8 cellular contexts compared by ENCODE assay signal in genomic region chr1:15027515-15027948, GRCh38.
A peak's percentile ranks its signal among the peaks of the same experiment; 100 is the strongest.
DNase-seq lines count a peak whose midpoint lies in the region; ATAC-seq and TF ChIP-seq lines count a peak whose summit lies in the region.

No MANE protein-coding gene starts in this region.

- peak; percentile 63 for DNase-seq in COLO668 (lab: John Stamatoyannopoulos, UW; ENCODE audit: unreplicated experiment)
- DNase-seq in SJCRH30, result peak; percentile 50 to 71
- peak; percentile 83 for DNase-seq in kidney tubule cell (ENCODE audit: low spot score)
- DNase-seq in stimulated activated CD4-positive, alpha-beta T cell treated with anti-CD3 and anti-CD28 coated beads, Interleukin-4, amount 100 ng/mL, for 48 hours (ENCODE audit: low read depth in 2 of 2), result peak; percentile 15 to 53
- no peak for DNase-seq in NCI-H1048 (lab: John Stamatoyannopoulos, UW)

- no peaks in the 10 kb centered on the region for H3K27me3 ChIP-seq in SJCRH30

- H3K4me1 ChIP-seq in HEK293 (ENCODE audit: control insufficient read depth, insufficient read depth, low read length) (no peaks in the 10 kb centered on the region), SJCRH30 (no peaks in the 10 kb centered on the region)

- H3K4me3 ChIP-seq in HEK293 (ENCODE audit: low read depth, low read length) (no peak overlapping the region), SJCRH30 (no peak overlapping the region)

- POLR2A ChIA-PET in HEK293 (lab: Yijun Ruan, JAX), result no interaction called here

- no peaks in the 10 kb centered on the region for H3K36me3 ChIP-seq in HEK293 (ENCODE audit: control insufficient read depth in 2 of 2, insufficient read depth in 1 of 2, low read length in 2 of 2)
- no peaks in the 10 kb centered on the region for H3K36me3 ChIP-seq in SJCRH30

- H3K9me3 ChIP-seq in HEK293 (ENCODE audit: control insufficient read depth, insufficient read depth, low read depth, low read length), result no peaks in the 10 kb centered on the region
- H3K9me3 ChIP-seq in SJCRH30 (replicated peaks), result no peaks in the 10 kb centered on the region

- ATAC-seq in GM18907 (IDR thresholded peaks at IDR 0.05; ENCODE audit: unreplicated experiment), result no peak

- CTCF ChIA-PET in HEK293 (lab: Yijun Ruan, JAX), result interaction anchor here (0.5 to 3.2 kb wide), 34 partner anchors 8 to 931 kb away, joined by 3 to 23 read pairs (median 4); no protein-coding TSS in a partner anchor

- TF ChIP-seq CTCF in HEK293 (tag by site-specific recombination; IDR thresholded peaks at IDR 0.05), result peak; percentile 36

- H3K27ac ChIP-seq in HEK293 (ENCODE audit: extremely low read depth, low read depth, low read length) (no peak overlapping the region), SJCRH30 (no peak overlapping the region), cingulate gyrus (ENCODE audit: low read depth, low read length) (peak overlapping the region; percentile 55)

TF ChIP-seq in HEK293, 187 proteins besides CTCF, POLR2A, EP300 and RAD21:
- TF ChIP-seq SP7 (tag by site-specific recombination; IDR thresholded peaks at IDR 0.05) (no peak), ZBTB8A (tag by site-specific recombination; IDR thresholded peaks at IDR 0.05) (no peak), ZFHX2 (tag by site-specific recombination; conservative IDR thresholded peaks at IDR 0.05) (no peak), OVOL3 (tag by site-specific recombination; IDR thresholded peaks at IDR 0.05) (no peak), ZNF362 (tag by site-specific recombination; IDR thresholded peaks at IDR 0.05) (no peak), ZNF354C (tag by site-specific recombination; IDR thresholded peaks at IDR 0.05; ENCODE audit: borderline replicate concordance, low read depth) (no peak), ZNF292 (tag by site-specific recombination; IDR thresholded peaks at IDR 0.05; ENCODE audit: borderline replicate concordance, low read depth) (no peak), IKZF3 (tag by site-specific recombination; IDR thresholded peaks at IDR 0.05) (0 out of 2 replicates have a peak, but pooled peaks have one; percentile 35), ZNF791 (tag by site-specific recombination; IDR thresholded peaks at IDR 0.05) (no peak), ZNF585B (tag by site-specific recombination; IDR thresholded peaks at IDR 0.05) (no peak), KLF17 (tag by site-specific recombination; IDR thresholded peaks at IDR 0.05) (no peak), ZNF654 (tag by site-specific recombination; IDR thresholded peaks at IDR 0.05; ENCODE audit: low read depth) (peak; percentile 75), OSR2 (tag by site-specific recombination; IDR thresholded peaks at IDR 0.05) (no peak), MZF1 (tag by site-specific recombination; IDR thresholded peaks at IDR 0.05; ENCODE audit: borderline replicate concordance) (no peak), ZXDB (tag by site-specific recombination; IDR thresholded peaks at IDR 0.05) (no peak), MYNN (tag by site-specific recombination; IDR thresholded peaks at IDR 0.05; ENCODE audit: borderline replicate concordance) (no peak), ZNF837 (tag by site-specific recombination; IDR thresholded peaks at IDR 0.05) (no peak)
